ENCODE assay signal across 20 cellular contexts in genomic region chr5:163404364-163404763, GRCh38. TPM values are rescaled to one million over a fixed set of nuclear protein-coding genes. Genes with fewer than 3 reads are reported as not detected.
DNase-seq lines count a peak whose midpoint lies in the region; FAIRE-seq and TF ChIP-seq lines count a peak whose summit lies in the region.
"Had no signal": no experiment of that assay in that cellular context is flagged by ENCODE, and none has a peak within 500 bp of the region (broad histone marks: within the 10 kb centered on the region; RNA-seq: fewer than 3 reads in every experiment).

No MANE protein-coding gene starts in this region.

- H3K9me3 ChIP-seq in HEK293 (ENCODE audit: control insufficient read depth, insufficient read depth, low read depth, low read length) (no peaks in the 10 kb centered on the region), H1 (ENCODE audit: insufficient read depth in 2 of 2, low read depth in 1 of 2, low read length in 1 of 2) (no peaks in the 10 kb centered on the region)
- H3K9me3 ChIP-seq: A549; BLaER1 treated with 17β-estradiol and CSF1 and Interleukin-3, amounts not matched to agents 10 nM and 100 nM; Caco-2 had no signal

- no peak overlapping the region for H2BK20ac ChIP-seq in H1 (ENCODE audit: low read length)

- H3K23ac ChIP-seq in H1 (ENCODE audit: insufficient read length): no peak overlapping the region

- no peak for TF ChIP-seq POLR2A in H1 (IDR thresholded peaks at IDR 0.05; ENCODE audit: control extremely low read depth in 1 of 2, low read depth in 2 of 2, low read length in 2 of 2)

- no peaks in the 10 kb centered on the region for H3K27me3 ChIP-seq in H1 (replicated peaks in 1 of 4; ENCODE audit: control insufficient read depth in 3 of 4, extremely low read depth in 1 of 4, insufficient read depth in 3 of 4, low read length in 3 of 4)
- H3K27me3 ChIP-seq: BLaER1 treated with 17β-estradiol and CSF1 and Interleukin-3, amounts not matched to agents 10 nM and 100 nM had no signal

- H3K27ac ChIP-seq in HEK293 (ENCODE audit: extremely low read depth, low read depth, low read length) (no peak overlapping the region), H1 (ENCODE audit: low read depth, low read length) (no peak overlapping the region)
- H3K27ac ChIP-seq: 22Rv1; A549; BLaER1 treated with 17β-estradiol and CSF1 and Interleukin-3, amounts not matched to agents 10 nM and 100 nM; C4-2B had no signal

- no peaks in the 10 kb centered on the region for H3K4me1 ChIP-seq in HEK293 (ENCODE audit: control insufficient read depth, insufficient read depth, low read length)
- H3K4me1 ChIP-seq in H1 (replicated peaks in 1 of 4; ENCODE audit: control insufficient read depth in 3 of 4, insufficient read depth in 4 of 4, low read length in 3 of 4): no peaks in the 10 kb centered on the region
- H3K4me1 ChIP-seq: A549, Caco-2 had no signal

- TF ChIP-seq EP300 in H1 (IDR thresholded peaks at IDR 0.05; ENCODE audit: borderline replicate concordance in 1 of 2, low read depth in 2 of 2, low read length in 2 of 2): no peak

- H3K56ac ChIP-seq in H1 (replicated peaks; ENCODE audit: insufficient read length, low read depth, low read length): peak overlapping the region; percentile 12

- H3K4me2 ChIP-seq in H1 (ENCODE audit: insufficient read depth in 1 of 2, low read depth in 2 of 2, low read length in 2 of 2): no peak overlapping the region
- H3K4me2 ChIP-seq: A549; BLaER1 treated with 17β-estradiol and CSF1 and Interleukin-3, amounts not matched to agents 10 nM and 100 nM had no signal

- no peak overlapping the region for H2BK120ac ChIP-seq in H1 (replicated peaks; ENCODE audit: low read depth, low read length)

- no peak overlapping the region for H2BK5ac ChIP-seq in H1 (ENCODE audit: low read depth, low read length)

- CTCF ChIA-PET in HEK293 (lab: Yijun Ruan, JAX) (interaction anchor here (0.6 to 1.8 kb wide), 4 partner anchors 36 to 1467 kb away, joined by 3 to 12 read pairs (median 4); no protein-coding TSS in a partner anchor), H1 (lab: Charles Lee; ENCODE audit: partially characterized antibody) (interaction anchor here (1.0 to 1.6 kb wide), 2 partner anchors 8 to 56 kb away, joined by 3 to 13 read pairs; no protein-coding TSS in a partner anchor)

- H3K9ac ChIP-seq in H1 (replicated peaks in 1 of 4; ENCODE audit: extremely low read depth in 1 of 4, low read depth in 3 of 4, low read length in 3 of 4): no peak overlapping the region
- H3K9ac ChIP-seq: BLaER1 treated with 17β-estradiol and CSF1 and Interleukin-3, amounts not matched to agents 10 nM and 100 nM had no signal

- H2BK12ac ChIP-seq in H1 (ENCODE audit: low read depth, low read length): no peak overlapping the region

- no peak overlapping the region for H4K5ac ChIP-seq in H1 (ENCODE audit: insufficient read length, low read depth, low read length)

- H3K18ac ChIP-seq in H1 (ENCODE audit: extremely low read depth, low read length): no peak overlapping the region

- POLR2A ChIA-PET in HEK293 (lab: Yijun Ruan, JAX) (interaction anchor here (0.6 kb wide), 1 partner anchor 56 kb away, joined by 3 read pairs; the partner anchor contains the start of genes HMMR and NUDCD2), H1 (lab: Charles Lee; ENCODE audit: partially characterized antibody) (no interaction called here)

- H3K14ac ChIP-seq in H1 (ENCODE audit: insufficient read length): no peak overlapping the region

- no peaks in the 10 kb centered on the region for H3K36me3 ChIP-seq in HEK293 (ENCODE audit: control insufficient read depth in 2 of 2, insufficient read depth in 1 of 2, low read length in 2 of 2)
- H3K36me3 ChIP-seq in H1 (ENCODE audit: control insufficient read depth in 2 of 4, insufficient read depth in 4 of 4, low read length in 3 of 4): no peaks in the 10 kb centered on the region
- H3K36me3 ChIP-seq: BLaER1 treated with 17β-estradiol and CSF1 and Interleukin-3, amounts not matched to agents 10 nM and 100 nM had no signal

- H3K23me2 ChIP-seq in H1 (ENCODE audit: low read depth, low read length): no peaks in the 10 kb centered on the region

- H2AK5ac ChIP-seq in H1 (ENCODE audit: low read depth, low read length): no peak overlapping the region

- DNase-seq in NCI-H2227 (lab: John Stamatoyannopoulos, UW; ENCODE audit: unreplicated experiment) (peak; percentile 5), NCI-H2227 treated with DMSO at 0.1 percent for 48 hours (lab: John Stamatoyannopoulos, UW) (no peak), H1 (ENCODE audit: low read depth in 1 of 2, low spot score in 2 of 2) (no peak), NCI-H526 treated with DMSO at 0.1 percent for 48 hours (lab: John Stamatoyannopoulos, UW) (no peak), middle frontal gyrus (ENCODE audit: extremely low spot score, low spot score) (no peak)
- DNase-seq: AML-193; Caco-2; Calu3; CD4-positive, alpha-beta T cell; CD8-positive, alpha-beta T cell; DMS79 treated with DMSO at 0.1 percent for 48 hours; GF-D8 had no signal

- no peak for FAIRE-seq in H1 (lab: Jason Lieb, UNC)
- FAIRE-seq: A549, G401.6, GM12891, GM19239 had no signal

- no peak for TF ChIP-seq RAD21 in H1 (IDR thresholded peaks at IDR 0.05 in 1 of 2, conservative IDR thresholded peaks at IDR 0.05 in 1 of 2; ENCODE audit: low read depth in 2 of 2, low read length in 2 of 2)

- TF ChIP-seq CTCF in HEK293 (tag by site-specific recombination; IDR thresholded peaks at IDR 0.05) (no peak), H1 (IDR thresholded peaks at IDR 0.05; ENCODE audit: control extremely low read depth in 1 of 3, insufficient read depth in 1 of 3, low read depth in 1 of 3, low read length in 3 of 3) (no peak)

- 90% methylated on average over 8 of the region's 8 CpGs; no CpG with 5 or more reads in 1 of the 2 experiments for WGBS in H1 (ENCODE audit: extremely low coverage in 1 of 2, insufficient coverage in 1 of 2, insufficient read length in 1 of 2, insufficient replicate concordance in 2 of 2, low coverage in 1 of 2, low lambda C conversion rate in 2 of 2, missing lambda C conversion rate in 1 of 2), 2 experiments

- no peak overlapping the region for H3K4me3 ChIP-seq in HEK293 (ENCODE audit: low read depth, low read length)
- H3K4me3 ChIP-seq in H1 (ENCODE audit: extremely low read depth in 1 of 4, insufficient read depth in 2 of 4, low read depth in 3 of 4, low read length in 4 of 4): no peak overlapping the region
- H3K4me3 ChIP-seq: A549; BLaER1 treated with 17β-estradiol and CSF1 and Interleukin-3, amounts not matched to agents 10 nM and 100 nM had no signal

- H4K8ac ChIP-seq in H1 (ENCODE audit: extremely low read depth, insufficient read depth, low read length): no peak overlapping the region

- no peak overlapping the region for H3K4ac ChIP-seq in H1 (replicated peaks; ENCODE audit: insufficient read length, low read depth, low read length)

- no peaks in the 10 kb centered on the region for H3K79me2 ChIP-seq in H1 (ENCODE audit: control insufficient read depth in 1 of 2, insufficient read depth in 2 of 2, low read length in 2 of 2)

- no peak overlapping the region for H4K91ac ChIP-seq in H1 (replicated peaks; ENCODE audit: insufficient read length, low read length)

- no peak overlapping the region for H2AFZ ChIP-seq in H1 (ENCODE audit: low read length)

- H3K79me1 ChIP-seq in H1 (ENCODE audit: low read depth, low read length): no peaks in the 10 kb centered on the region

- H4K20me1 ChIP-seq in H1 (replicated peaks in 1 of 2; ENCODE audit: control insufficient read depth in 1 of 2, insufficient read depth in 2 of 2, low read length in 2 of 2): no peaks in the 10 kb centered on the region
- H4K20me1 ChIP-seq: BLaER1 treated with 17β-estradiol and CSF1 and Interleukin-3, amounts not matched to agents 10 nM and 100 nM had no signal

- H2BK15ac ChIP-seq in H1 (ENCODE audit: low read length): no peak overlapping the region

TF ChIP-seq in H1, 55 proteins besides CTCF, POLR2A, EP300 and RAD21 (continues in another document):
- no peak for TF ChIP-seq TBP (IDR thresholded peaks at IDR 0.05; ENCODE audit: low read depth, low read length)
- TF ChIP-seq SIX5 (IDR thresholded peaks at IDR 0.05; ENCODE audit: low read depth, low read length): no peak
- TF ChIP-seq EZH2 (IDR thresholded peaks at IDR 0.05; ENCODE audit: low read depth, low read length, severe bottlenecking): no peak
- no peak for TF ChIP-seq SP1 (IDR thresholded peaks at IDR 0.05; ENCODE audit: low read depth, low read length)
- no peak for TF ChIP-seq CEBPB (IDR thresholded peaks at IDR 0.05; ENCODE audit: low read depth, low read length)
- no peak for TF ChIP-seq JUN (IDR thresholded peaks at IDR 0.05; ENCODE audit: low read depth, low read length)

RNA-seq across cellular contexts. Expression of gene CCNG1, which starts 33.0 kb away (rescaled TPM):
- total RNA-seq in H1 (2021; fragmentation: NEBNext Ultra II Directional; extraction: Animal tissue kit (Norgen Biotek cat#: 25700)): 363 and 369 TPM in 2 replicates
- polyA plus RNA-seq in H1 (2011; rRNA removed): 84.2 and 165 TPM in 2 replicates
- 161 TPM for polyA plus RNA-seq in H1 (2011; cell fraction: cytosol; rRNA removed)
- 578 TPM for polyA plus RNA-seq in H1 (2011; cell fraction: nucleus; rRNA removed)
- polyA plus RNA-seq in H1 (2012, experiment 1 of 2): 406 to 539 TPM (median 492 TPM) in 4 replicates
- 47.5 TPM for polyA plus RNA-seq in H1 (2012, experiment 2 of 2)
- 418 TPM for polyA plus RNA-seq in H1 (2013, experiment 1 of 2)
- 323 TPM for polyA plus RNA-seq in H1 (2013, experiment 2 of 2)
- 199 and 395 TPM in 2 replicates for polyA minus RNA-seq in H1 (2011; rRNA and poly(A)+ RNA removed)
- 114 TPM for polyA minus RNA-seq in H1 (2011; cell fraction: cytosol; rRNA and poly(A)+ RNA removed)
- polyA minus RNA-seq in H1 (2011; cell fraction: nucleus; rRNA and poly(A)+ RNA removed): 471 TPM

RNA-seq across cellular contexts. Expression of gene NUDCD2, which starts 55.5 kb away (rescaled TPM):
- 48.5 and 59.5 TPM in 2 replicates for total RNA-seq in H1 (2021; fragmentation: NEBNext Ultra II Directional; extraction: Animal tissue kit (Norgen Biotek cat#: 25700))
- 6.8 and 12.2 TPM in 2 replicates for polyA plus RNA-seq in H1 (2011; rRNA removed)
- 21.8 TPM for polyA plus RNA-seq in H1 (2011; cell fraction: cytosol; rRNA removed)
- polyA plus RNA-seq in H1 (2011; cell fraction: nucleus; rRNA removed): 8.5 TPM
- 29.4 to 50.6 TPM (median 38.4 TPM) in 4 replicates for polyA plus RNA-seq in H1 (2012, experiment 1 of 2)
- 4.4 TPM for polyA plus RNA-seq in H1 (2012, experiment 2 of 2)
- 22.5 TPM for polyA plus RNA-seq in H1 (2013, experiment 1 of 2)
- polyA plus RNA-seq in H1 (2013, experiment 2 of 2): 23.9 TPM
- polyA minus RNA-seq in H1 (2011; rRNA and poly(A)+ RNA removed): 5.1 and 6.6 TPM in 2 replicates
- 4.0 TPM for polyA minus RNA-seq in H1 (2011; cell fraction: cytosol; rRNA and poly(A)+ RNA removed)
- polyA minus RNA-seq in H1 (2011; cell fraction: nucleus; rRNA and poly(A)+ RNA removed): 9.3 TPM

RNA-seq across cellular contexts. Expression of gene HMMR, which starts 56.1 kb away (rescaled TPM):
- 70.6 and 77.3 TPM in 2 replicates for total RNA-seq in H1 (2021; fragmentation: NEBNext Ultra II Directional; extraction: Animal tissue kit (Norgen Biotek cat#: 25700))
- polyA plus RNA-seq in H1 (2011; rRNA removed): 8.2 and 17.5 TPM in 2 replicates
- polyA plus RNA-seq in H1 (2011; cell fraction: cytosol; rRNA removed): 24.3 TPM
- polyA plus RNA-seq in H1 (2011; cell fraction: nucleus; rRNA removed): 6.2 TPM
- polyA plus RNA-seq in H1 (2012, experiment 1 of 2): 26.3 to 52.3 TPM (median 32.2 TPM) in 4 replicates
- polyA plus RNA-seq in H1 (2012, experiment 2 of 2): 2.5 TPM
- 96.7 TPM for polyA plus RNA-seq in H1 (2013, experiment 1 of 2)
- 94.3 TPM for polyA plus RNA-seq in H1 (2013, experiment 2 of 2)
- polyA minus RNA-seq in H1 (2011; rRNA and poly(A)+ RNA removed): 14.3 and 18.1 TPM in 2 replicates
- 19.7 TPM for polyA minus RNA-seq in H1 (2011; cell fraction: cytosol; rRNA and poly(A)+ RNA removed)
- polyA minus RNA-seq in H1 (2011; cell fraction: nucleus; rRNA and poly(A)+ RNA removed): 32.9 TPM
